In genomic region chr14:34361504-34362011, GRCh38 we compare ENCODE assay signal across 1 cellular context.
TF ChIP-seq lines count a peak whose summit lies in the region.

No MANE protein-coding gene starts in this region.

TF ChIP-seq in SK-N-SH treated with all-trans-retinoic acid at 6 μM for 48 hours, 23 proteins besides CTCF, POLR2A, EP300 and RAD21 (continued from another document):
- no peak for TF ChIP-seq ESRRG (CRISPR knock-in tag; IDR thresholded peaks at IDR 0.05)
TF ChIP-seq in SK-N-SH treated with all-trans-retinoic acid at 6 μM for 48 hours: peak in this region for 0.
